In the genomic region with DNA sequence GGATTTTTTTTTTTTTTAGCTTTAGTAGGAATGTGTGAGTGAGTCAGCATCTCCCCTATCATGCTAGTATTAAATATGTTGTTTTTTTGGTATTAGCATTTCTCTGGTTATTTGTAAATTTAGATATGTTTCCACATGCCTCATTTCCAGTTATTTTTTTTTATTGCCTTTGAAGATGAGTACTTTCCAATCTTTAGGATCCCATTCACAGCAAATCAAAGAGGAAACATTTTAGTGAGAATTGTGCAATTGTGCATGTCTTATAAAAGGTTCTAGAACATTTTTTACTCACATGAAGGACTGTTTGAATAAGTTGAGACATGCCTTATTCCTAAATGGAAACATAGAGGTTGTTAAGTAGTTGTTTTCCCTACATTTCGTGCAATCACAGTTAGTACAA, we compare ENCODE assay signal across 26 cellular contexts.
"Had no signal": no experiment of that assay in that cellular context is flagged by ENCODE, and none has a peak within 500 bp of the region (broad histone marks: within the 10 kb centered on the region; RNA-seq: fewer than 3 reads in every experiment).

No MANE protein-coding gene starts in this region.

- H3K4me3 ChIP-seq: esophagus squamous epithelium, hepatocyte, lung, vagina had no signal

- H3K9me3 Mint-ChIP-seq: activated CD4-positive, alpha-beta T cell treated with anti-CD3 and anti-CD28 coated beads, Interleukin-2, amount 10 ng/mL, durations not matched to agents 7 days and 5 days; activated naive CD4-positive, alpha-beta T cell treated with anti-CD3 and anti-CD28 coated beads, Interleukin-2, amount 10 ng/mL, durations not matched to agents 7 days and 5 days; activated naive CD8-positive, alpha-beta T cell treated with anti-CD3 and anti-CD28 coated beads, Interleukin-2, amount 50 U/mL, for 24 hours; dendritic cell treated with granulocyte-macrophage colony-stimulating factor and Interleukin-4, amounts not matched to agents 40 ng/mL and 50 ng/mL, for 4 days; nephron progenitor cell; T-cell had no signal

- H3K27ac Mint-ChIP-seq: activated CD4-positive, alpha-beta T cell treated with anti-CD3 and anti-CD28 coated beads, Interleukin-2, amount 10 ng/mL, durations not matched to agents 7 days and 5 days; activated naive CD4-positive, alpha-beta T cell treated with anti-CD3 and anti-CD28 coated beads, Interleukin-2, amount 10 ng/mL, durations not matched to agents 7 days and 5 days; activated naive CD8-positive, alpha-beta T cell treated with anti-CD3 and anti-CD28 coated beads, Interleukin-2, amount 50 U/mL, for 24 hours; nephron progenitor cell; progenitor cell of endocrine pancreas; stimulated activated naive CD8-positive, alpha-beta T cell treated with anti-CD3 and anti-CD28 coated beads, Interleukin-15, Interleukin-2, amounts not matched to agents 100 ng/mL and 50 ng/mL, for 24 hours; T-cell had no signal

- H3K27me3 ChIP-seq: brain microvascular endothelial cell, esophagus squamous epithelium, hepatocyte, vagina had no signal

- H3K27me3 Mint-ChIP-seq: activated CD4-positive, alpha-beta T cell treated with anti-CD3 and anti-CD28 coated beads, Interleukin-2, amount 10 ng/mL, durations not matched to agents 7 days and 5 days; activated naive CD4-positive, alpha-beta T cell treated with anti-CD3 and anti-CD28 coated beads, Interleukin-2, amount 10 ng/mL, durations not matched to agents 7 days and 5 days; activated naive CD8-positive, alpha-beta T cell treated with anti-CD3 and anti-CD28 coated beads, Interleukin-2, amount 50 U/mL, for 24 hours; dendritic cell treated with granulocyte-macrophage colony-stimulating factor and Interleukin-4, amounts not matched to agents 40 ng/mL and 50 ng/mL, for 4 days; progenitor cell of endocrine pancreas; stimulated activated naive CD8-positive, alpha-beta T cell treated with anti-CD3 and anti-CD28 coated beads, Interleukin-15, Interleukin-2, amounts not matched to agents 100 ng/mL and 50 ng/mL, for 24 hours; T-cell had no signal

- DNase-seq: activated CD4-positive, alpha-beta T cell treated with anti-CD3 and anti-CD28 coated beads, Interleukin-2, amount 10 ng/mL, durations not matched to agents 7 days and 5 days; activated CD8-positive, alpha-beta memory T cell treated with anti-CD3 and anti-CD28 coated beads, Interleukin-2, amount 50 U/mL, for 48 hours; activated effector memory CD4-positive, alpha-beta T cell treated with Interleukin-2 at 50 U/mL for 16 hours; activated naive CD4-positive, alpha-beta T cell treated with anti-CD3 and anti-CD28 coated beads, Interleukin-2, amount 10 ng/mL, durations not matched to agents 7 days and 5 days; activated naive CD8-positive, alpha-beta T cell treated with anti-CD3 and anti-CD28 coated beads, Interleukin-2, amount 50 U/mL, for 24 hours; activated T-cell treated with anti-CD3 and anti-CD28 coated beads, Interleukin-2, amount 50 U/mL, for 48 hours; aorta; brain microvascular endothelial cell; cerebellar nuclear complex; effector CD8-positive, alpha-beta T cell; esophagus squamous epithelium; kidney; midbrain; nephron progenitor cell; occipital lobe; stimulated activated CD4-positive, alpha-beta T cell treated with anti-CD3 and anti-CD28 coated beads, Interleukin-2, amount 100 ng/mL, for 24 hours; T-cell; T-helper 9 cell; trophoblast cell had no signal

- H3K9me3 ChIP-seq: esophagus squamous epithelium, vagina had no signal

- H3K4me3 Mint-ChIP-seq: activated CD4-positive, alpha-beta T cell treated with anti-CD3 and anti-CD28 coated beads, Interleukin-2, amount 10 ng/mL, durations not matched to agents 7 days and 5 days; activated naive CD4-positive, alpha-beta T cell treated with anti-CD3 and anti-CD28 coated beads, Interleukin-2, amount 10 ng/mL, durations not matched to agents 7 days and 5 days; activated naive CD8-positive, alpha-beta T cell treated with anti-CD3 and anti-CD28 coated beads, Interleukin-2, amount 50 U/mL, for 24 hours; dendritic cell treated with granulocyte-macrophage colony-stimulating factor and Interleukin-4, amounts not matched to agents 40 ng/mL and 50 ng/mL, for 4 days; nephron progenitor cell; stimulated activated naive CD8-positive, alpha-beta T cell treated with anti-CD3 and anti-CD28 coated beads, Interleukin-15, Interleukin-2, amounts not matched to agents 100 ng/mL and 50 ng/mL, for 24 hours; T-cell had no signal

- H3K36me3 ChIP-seq: brain microvascular endothelial cell, esophagus squamous epithelium, vagina had no signal

- H3K27ac ChIP-seq: brain microvascular endothelial cell, hepatocyte, vagina had no signal

- ATAC-seq: activated naive CD8-positive, alpha-beta T cell treated with anti-CD3 and anti-CD28 coated beads, Interleukin-2, amount 50 U/mL, for 24 hours; left lobe of liver; T-cell had no signal
